26 cellular contexts compared by ENCODE assay signal in genomic region chr6:167546611-167547327, GRCh38.
A peak's percentile ranks its signal among the peaks of the same experiment; 100 is the strongest.
DNase-seq lines count a peak whose midpoint lies in the region; ATAC-seq, FAIRE-seq and TF ChIP-seq lines count a peak whose summit lies in the region.
"Had no signal": no experiment of that assay in that cellular context is flagged by ENCODE, and none has a peak within 500 bp of the region (broad histone marks: within the 10 kb centered on the region; RNA-seq: fewer than 3 reads in every experiment).

No MANE protein-coding gene starts in this region.

- TF ChIP-seq EP300 in A549 (IDR thresholded peaks at IDR 0.05), result no peak

- H3K14ac ChIP-seq in H9 (ENCODE audit: insufficient read depth, low read length), result no peak overlapping the region

- no peaks in the 10 kb centered on the region for H3K9me3 ChIP-seq in A549
- H3K9me3 ChIP-seq in H9 (ENCODE audit: control insufficient read depth, low read depth, low read length), result no peaks in the 10 kb centered on the region
- H3K9me3 ChIP-seq in lung (ENCODE audit: control insufficient read depth in 2 of 2, insufficient read depth in 1 of 2, low read length in 1 of 2), result peaks cover 0 to 3% of the 10 kb centered on the region in 2 donors
- H3K9me3 ChIP-seq in CD4-positive, alpha-beta memory T cell (ENCODE audit: control insufficient read depth in 1 of 2, low read length in 2 of 2), result no peaks in the 10 kb centered on the region
- H3K9me3 ChIP-seq: adrenal gland, vagina had no signal

- no peak overlapping the region for H3K23ac ChIP-seq in H9 (ENCODE audit: insufficient read length, low read depth, low read length)

- H2AK5ac ChIP-seq in H9 (ENCODE audit: insufficient read length, low read length), result no peak overlapping the region

- H3K4me3 ChIP-seq in A549 (no peak overlapping the region), lung (no peak overlapping the region)
- H3K4me3 ChIP-seq in CD4-positive, alpha-beta memory T cell (ENCODE audit: low read length in 2 of 2), result no peak overlapping the region
- H3K4me3 ChIP-seq: adrenal gland, vagina had no signal

- TF ChIP-seq RAD21 in A549 (conservative IDR thresholded peaks at IDR 0.05 in 1 of 2, IDR thresholded peaks at IDR 0.05 in 1 of 2), result no peak

- H4K20me1 ChIP-seq in H9 (ENCODE audit: control insufficient read depth, insufficient read depth, insufficient read length), result no peaks in the 10 kb centered on the region

- H3K9ac ChIP-seq in H9 (ENCODE audit: extremely low read depth, insufficient read length, low read length), result no peak overlapping the region

- no peak overlapping the region for H3K18ac ChIP-seq in H9 (ENCODE audit: insufficient read length, low read depth, low read length)

- CTCF ChIA-PET in A549 (lab: Yijun Ruan, JAX), result no interaction called here
- CTCF ChIA-PET in activated CD8-positive, alpha-beta T cell treated with anti-CD3 and anti-CD28 coated beads for 36 hours (lab: Charles Lee), result no interaction called here
- CTCF ChIA-PET in CD4-positive, alpha-beta memory T cell (lab: Charles Lee; ENCODE audit: partially characterized antibody), result no interaction called here

- H3K4me3 Mint-ChIP-seq in H9, result no peak overlapping the region
- no peak overlapping the region for H3K4me3 Mint-ChIP-seq in activated CD8-positive, alpha-beta T cell treated with anti-CD3 and anti-CD28 coated beads for 36 hours
- H3K4me3 Mint-ChIP-seq in CD4-positive, alpha-beta memory T cell, result no peak overlapping the region
- H3K4me3 Mint-ChIP-seq: activated T-cell treated with anti-CD3 and anti-CD28 coated beads, Interleukin-2, amount 50 U/mL, for 72 hours; CD14-positive monocyte; T-helper 17 cell had no signal

- no peak for FAIRE-seq in A549 (lab: Jason Lieb, UNC)
- FAIRE-seq: G401.6, GM18507, H54 had no signal

- TF ChIP-seq CTCF in A549 (IDR thresholded peaks at IDR 0.05), result no peak
- no peak for TF ChIP-seq CTCF in H9 (conservative IDR thresholded peaks at IDR 0.05)
- no peak for TF ChIP-seq CTCF in lung (IDR thresholded peaks at IDR 0.05; ENCODE audit: control extremely low read depth, extremely low read depth)
- no peak for TF ChIP-seq CTCF in activated CD8-positive, alpha-beta T cell treated with anti-CD3 and anti-CD28 coated beads for 36 hours (IDR thresholded peaks at IDR 0.05)

- H3K27ac Mint-ChIP-seq in H9, result no peak overlapping the region
- no peak overlapping the region for H3K27ac Mint-ChIP-seq in activated CD8-positive, alpha-beta T cell treated with anti-CD3 and anti-CD28 coated beads for 36 hours
- H3K27ac Mint-ChIP-seq in CD4-positive, alpha-beta memory T cell, result no peak overlapping the region
- H3K27ac Mint-ChIP-seq: activated T-cell treated with anti-CD3 and anti-CD28 coated beads, Interleukin-2, amount 50 U/mL, for 72 hours; CD14-positive monocyte; T-helper 17 cell had no signal

- no peak overlapping the region for H4K5ac ChIP-seq in H9 (ENCODE audit: insufficient read length, low read depth, low read length)

- H3K79me1 ChIP-seq in H9 (ENCODE audit: insufficient read depth, low read depth, low read length, poor library complexity, severe bottlenecking), result no peaks in the 10 kb centered on the region

- no peak overlapping the region for H3K27ac ChIP-seq in A549
- no peak overlapping the region for H3K27ac ChIP-seq in H9 (ENCODE audit: insufficient read length, low read depth, low read length)
- no peak overlapping the region for H3K27ac ChIP-seq in lung (ENCODE audit: low read depth in 1 of 2, low read length in 1 of 2)
- no peak overlapping the region for H3K27ac ChIP-seq in CD4-positive, alpha-beta memory T cell (ENCODE audit: low read depth, low read length)
- H3K27ac ChIP-seq: adrenal gland, vagina had no signal

- intact Hi-C loops in activated CD8-positive, alpha-beta T cell treated with anti-CD3 and anti-CD28 coated beads for 36 hours (cut with micrococcal nuclease), result no loop called here
- intact Hi-C loops in CD4-positive, alpha-beta memory T cell (cut with micrococcal nuclease), result no loop called here

- H3K4me2 ChIP-seq in A549 (peak overlapping the region; percentile 62), H9 (ENCODE audit: insufficient read depth, insufficient read length, low read length) (no peak overlapping the region)

- H3K27me3 Mint-ChIP-seq in H9 (ENCODE audit: low read depth), result peaks cover 4% of the 10 kb centered on the region
- H3K27me3 Mint-ChIP-seq in activated CD8-positive, alpha-beta T cell treated with anti-CD3 and anti-CD28 coated beads for 36 hours, result no peaks in the 10 kb centered on the region
- no peaks in the 10 kb centered on the region for H3K27me3 Mint-ChIP-seq in CD4-positive, alpha-beta memory T cell

- H2BK15ac ChIP-seq in H9 (ENCODE audit: low read depth, low read length), result no peak overlapping the region

- H2BK5ac ChIP-seq in H9 (ENCODE audit: insufficient read length, low read length), result no peak overlapping the region

- H3K4me1 ChIP-seq in A549 (peaks cover 2% of the 10 kb centered on the region; the same call in 1 of the 3 replicates), H9 (ENCODE audit: insufficient read depth, low read length) (no peaks in the 10 kb centered on the region), lung (ENCODE audit: control insufficient read depth in 2 of 2, insufficient read depth in 2 of 2, low read length in 2 of 2) (peaks cover 6 to 16% of the 10 kb centered on the region in 2 donors)
- H3K4me1 ChIP-seq in CD4-positive, alpha-beta memory T cell (ENCODE audit: insufficient read depth, low read length), result no peaks in the 10 kb centered on the region

- H3K27me3 ChIP-seq in H9 (ENCODE audit: insufficient read depth, low read length), result no peaks in the 10 kb centered on the region
- H3K27me3 ChIP-seq in lung (ENCODE audit: control insufficient read depth, insufficient read depth), result no peaks in the 10 kb centered on the region
- H3K27me3 ChIP-seq in CD4-positive, alpha-beta memory T cell (ENCODE audit: insufficient read depth, low read length), result no peaks in the 10 kb centered on the region
- H3K27me3 ChIP-seq: adrenal gland, vagina had no signal

- no peaks in the 10 kb centered on the region; the same call in 1 of the 2 replicates for H3K79me2 ChIP-seq in H9 (ENCODE audit: insufficient read depth, low read length)

- peak; percentile 54 to 61; a peak in 4 of 6 replicates for ATAC-seq in A549
- peak; percentile 19 for ATAC-seq in lung (ENCODE audit: insufficient read depth, low FRiP score)
- ATAC-seq in GM21825 (IDR thresholded peaks at IDR 0.05; ENCODE audit: unreplicated experiment), result no peak
- ATAC-seq in activated CD8-positive, alpha-beta T cell treated with anti-CD3 and anti-CD28 coated beads for 36 hours, result no peak
- ATAC-seq: activated T-cell treated with anti-CD3 and anti-CD28 coated beads, Interleukin-2, amount 50 U/mL, for 72 hours; T-helper 17 cell had no signal

- H3K56ac ChIP-seq in H9 (ENCODE audit: insufficient read length, low read depth, low read length), result peak overlapping the region; percentile 67

- H4K8ac ChIP-seq in H9 (replicated peaks; ENCODE audit: insufficient read length, low read depth, low read length), result no peak overlapping the region

- TF ChIP-seq POLR2A in A549 (IDR thresholded peaks at IDR 0.05; ENCODE audit: low read length), result no peak

- H3K36me3 Mint-ChIP-seq in H9 (ENCODE audit: insufficient read depth in 1 of 3, low read depth in 3 of 3), result peaks cover 0 to under 1% (median 0%) of the 10 kb centered on the region in 3 experiments; a peak in 3 of 7 replicates
- H3K36me3 Mint-ChIP-seq in activated CD8-positive, alpha-beta T cell treated with anti-CD3 and anti-CD28 coated beads for 36 hours (ENCODE audit: low read depth), result no peaks in the 10 kb centered on the region
- no peaks in the 10 kb centered on the region for H3K36me3 Mint-ChIP-seq in CD4-positive, alpha-beta memory T cell
- H3K36me3 Mint-ChIP-seq: CD14-positive monocyte had no signal

- no peak overlapping the region for H2AFZ ChIP-seq in H9 (ENCODE audit: low read length)

- no peak overlapping the region for H3T11ph ChIP-seq in H9 (ENCODE audit: low read length)

- no peak overlapping the region for H4K91ac ChIP-seq in H9 (ENCODE audit: insufficient read length, low read depth, low read length)

- peaks cover 2 to 4% of the 10 kb centered on the region in 2 experiments; a peak in 4 of 5 replicates for H3K9me3 Mint-ChIP-seq in H9
- no peaks in the 10 kb centered on the region for H3K9me3 Mint-ChIP-seq in activated CD8-positive, alpha-beta T cell treated with anti-CD3 and anti-CD28 coated beads for 36 hours
- H3K9me3 Mint-ChIP-seq in CD4-positive, alpha-beta memory T cell, result no peaks in the 10 kb centered on the region
- H3K9me3 Mint-ChIP-seq: activated T-cell treated with anti-CD3 and anti-CD28 coated beads, Interleukin-2, amount 50 U/mL, for 72 hours had no signal

- H3K36me3 ChIP-seq in lung (ENCODE audit: control insufficient read depth in 2 of 2, insufficient read depth in 2 of 2, low read length in 2 of 2), result no peaks in the 10 kb centered on the region
- no peaks in the 10 kb centered on the region for H3K36me3 ChIP-seq in CD4-positive, alpha-beta memory T cell (ENCODE audit: insufficient read depth, low read length)
- H3K36me3 ChIP-seq: adrenal gland, vagina had no signal

- H2BK120ac ChIP-seq in H9 (ENCODE audit: low read depth, low read length, poor library complexity, severe bottlenecking), result no peak overlapping the region

- WGBS in A549 (ENCODE audit: missing lambda C conversion rate), result 41% methylated on average over 30 of the region's 32 CpGs
- WGBS in H9 (ENCODE audit: extremely low coverage, insufficient read length, low lambda C conversion rate), result no CpG with 5 or more reads among the region's 32 CpGs
- WGBS in lung, 2 donors, result 82 to 90% methylated on average over 32 of the region's 32 CpGs

- no peaks in the 10 kb centered on the region for H3K4me1 Mint-ChIP-seq in H9
- H3K4me1 Mint-ChIP-seq in activated CD8-positive, alpha-beta T cell treated with anti-CD3 and anti-CD28 coated beads for 36 hours (ENCODE audit: low read depth), result no peaks in the 10 kb centered on the region
- H3K4me1 Mint-ChIP-seq in CD4-positive, alpha-beta memory T cell, result peaks cover 0 to 2% (median 0%) of the 10 kb centered on the region in 4 donors
- H3K4me1 Mint-ChIP-seq: CD14-positive monocyte had no signal

- H2BK20ac ChIP-seq in H9 (ENCODE audit: low read depth, low read length, poor library complexity, severe bottlenecking), result no peak overlapping the region

- no peaks in the 10 kb centered on the region for H3K23me2 ChIP-seq in H9 (ENCODE audit: insufficient read length, low read depth, low read length, poor library complexity, severe bottlenecking)

- no peak overlapping the region for H3K4ac ChIP-seq in H9 (ENCODE audit: low read depth, low read length)

- no peak overlapping the region for H2BK12ac ChIP-seq in H9 (ENCODE audit: insufficient read length, low read depth, low read length)

- DNase-seq in A549 (ENCODE audit: low read depth in 1 of 2, low spot score in 1 of 2) (no peak), H9 (no peak), glomerular visceral epithelial cell (ENCODE audit: extremely low spot score) (peak; percentile 39), lung (ENCODE audit: low spot score) (no peak), C1 segment of cervical spinal cord (lab: John Stamatoyannopoulos, UW) (no peak)
- no peak for DNase-seq in activated CD8-positive, alpha-beta T cell treated with anti-CD3 and anti-CD28 coated beads for 36 hours
- DNase-seq in CD4-positive, alpha-beta memory T cell, result no peak
- DNase-seq: activated CD4-positive, alpha-beta T cell treated with anti-CD3 and anti-CD28 coated beads for 4 hours; activated naive CD4-positive, alpha-beta T cell treated with Interleukin-2 at 50 U/mL for 16 hours; activated T-cell treated with anti-CD3 and anti-CD28 coated beads, Interleukin-2, amount 50 U/mL, for 72 hours; DMS153; effector CD8-positive, alpha-beta T cell; erythroblast; foreskin fibroblast; Karpas-422; NCI-H1694; NCI-H526 treated with DMSO at 0.1 percent for 48 hours; RPMI8226; T-helper 17 cell had no signal

- POLR2A ChIA-PET in A549 (lab: Yijun Ruan, JAX), result no interaction called here
- POLR2A ChIA-PET in activated CD8-positive, alpha-beta T cell treated with anti-CD3 and anti-CD28 coated beads for 36 hours (lab: Charles Lee), result no interaction called here
- POLR2A ChIA-PET in CD4-positive, alpha-beta memory T cell (lab: Charles Lee; ENCODE audit: partially characterized antibody), result no interaction called here

Comparison
In these comparisons a context has a peak if more than half of its experiments do, and no peak if none do; other contexts are left out.
1. ATAC-seq: peak in A549 (2 of 2) and lung (single experiment); none in GM21825 (single experiment) and activated CD8-positive, alpha-beta T cell treated with anti-CD3 and anti-CD28 coated beads for 36 hours (single experiment).